ENCODE assay signal across 30 cellular contexts in the genomic region with DNA sequence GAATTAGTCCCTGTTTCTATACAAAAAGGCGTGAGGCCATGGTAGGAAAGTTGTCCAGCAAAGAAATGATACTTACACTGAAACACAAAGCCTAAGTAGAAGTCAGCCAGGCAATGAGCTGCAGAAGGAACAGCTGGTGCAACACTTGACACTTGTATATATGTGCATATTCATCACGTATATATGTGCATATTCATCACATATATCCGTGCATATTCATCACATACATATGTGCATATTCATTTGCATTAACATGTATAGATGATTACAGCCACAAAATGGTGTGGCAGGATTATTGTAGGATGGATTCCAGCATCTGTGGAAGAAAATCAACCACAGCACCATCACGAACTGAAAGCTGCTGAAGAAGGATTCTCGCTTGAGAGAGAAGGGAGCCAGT.
"Had no signal": no experiment of that assay in that cellular context is flagged by ENCODE, and none has a peak within 500 bp of the region (broad histone marks: within the 10 kb centered on the region; RNA-seq: fewer than 3 reads in every experiment).

No MANE protein-coding gene starts in this region.

- H3K4me1 Mint-ChIP-seq: immature natural killer cell; naive thymus-derived CD4-positive, alpha-beta T cell; neural crest cell; stimulated activated memory B cell treated with anti-CD40 and anti-IgM and Interleukin-4, amounts not matched to agents 10 μg/mL and 1 μg/mL and 100 μg/mL, for 72 hours; stimulated activated naive CD8-positive, alpha-beta T cell treated with anti-CD3 and anti-CD28 coated beads, Interleukin-15, amount 100 ng/mL, for 72 hours had no signal

- ATAC-seq: left colon; mucosa of descending colon; naive thymus-derived CD4-positive, alpha-beta T cell; natural killer cell treated with Interleukin-12 subunit alpha and Interleukin-12 subunit beta and Interleukin-15 and Interleukin-18, amount 100 ng/mL, for 72 hours; pancreas; right cardiac atrium; sciatic nerve; stimulated activated memory B cell treated with anti-CD40 and anti-IgM and Interleukin-4, amounts not matched to agents 10 μg/mL and 1 μg/mL and 100 μg/mL, for 72 hours; stimulated activated naive CD8-positive, alpha-beta T cell treated with anti-CD3 and anti-CD28 coated beads, Interleukin-15, amount 100 ng/mL, for 72 hours had no signal

- H3K27me3 ChIP-seq: pancreas, tibial nerve, uterus had no signal

- H3K27ac Mint-ChIP-seq: immature natural killer cell; mesothelial cell of epicardium; naive thymus-derived CD4-positive, alpha-beta T cell; natural killer cell treated with Interleukin-12 subunit alpha and Interleukin-12 subunit beta and Interleukin-15 and Interleukin-18, amount 100 ng/mL, for 72 hours; stimulated activated memory B cell treated with anti-CD40 and anti-IgM and Interleukin-4, amounts not matched to agents 10 μg/mL and 1 μg/mL and 100 μg/mL, for 72 hours; stimulated activated naive CD8-positive, alpha-beta T cell treated with anti-CD3 and anti-CD28 coated beads, Interleukin-15, amount 100 ng/mL, for 72 hours; type B pancreatic cell had no signal

- H3K4me3 ChIP-seq: left ventricle myocardium inferior, lung, mucosa of descending colon, pancreas, prostate gland, smooth muscle cell, tibial nerve, uterus had no signal

- DNase-seq: hypothalamus; immature natural killer cell; kidney; left colon; left ventricle myocardium inferior; mesendoderm; mucosa of descending colon; naive thymus-derived CD4-positive, alpha-beta T cell; nucleus accumbens; pancreas; retina; right cardiac atrium; stimulated activated CD4-positive, alpha-beta T cell treated with anti-CD3 and anti-CD28 coated beads, Interleukin-1b, Interleukin-23, amount 100 ng/mL, for 48 hours; stimulated activated CD4-positive, alpha-beta T cell treated with anti-CD3 and anti-CD28 coated beads, Interleukin-2, amount 100 ng/mL, for 48 hours; stimulated activated CD4-positive, alpha-beta T cell treated with anti-CD3 and anti-CD28 coated beads, Interleukin-4, amount 100 ng/mL, for 4 hours; stimulated activated CD8-positive, alpha-beta memory T cell treated with anti-CD3 and anti-CD28 coated beads, Interleukin-4, amount 100 ng/mL, for 48 hours; stimulated activated naive CD4-positive, alpha-beta T cell treated with Interleukin-2 at 50 U/mL for 16 hours; stimulated activated naive CD8-positive, alpha-beta T cell treated with anti-CD3 and anti-CD28 coated beads, Interleukin-15, amount 100 ng/mL, for 72 hours; substantia nigra; uterus had no signal

- H3K36me3 ChIP-seq: left ventricle myocardium inferior, pancreas, prostate gland, tibial nerve, uterus had no signal

- H3K4me3 Mint-ChIP-seq: immature natural killer cell; mesothelial cell of epicardium; naive thymus-derived CD4-positive, alpha-beta T cell; natural killer cell treated with Interleukin-12 subunit alpha and Interleukin-12 subunit beta and Interleukin-15 and Interleukin-18, amount 100 ng/mL, for 72 hours; neural crest cell; stimulated activated memory B cell treated with anti-CD40 and anti-IgM and Interleukin-4, amounts not matched to agents 10 μg/mL and 1 μg/mL and 100 μg/mL, for 72 hours; stimulated activated naive CD8-positive, alpha-beta T cell treated with anti-CD3 and anti-CD28 coated beads, Interleukin-15, amount 100 ng/mL, for 72 hours; type B pancreatic cell had no signal

- H3K4me1 ChIP-seq: left ventricle myocardium inferior, pancreas, prostate gland, tibial nerve, uterus had no signal

- H3K27me3 Mint-ChIP-seq: naive thymus-derived CD4-positive, alpha-beta T cell; natural killer cell treated with Interleukin-12 subunit alpha and Interleukin-12 subunit beta and Interleukin-15 and Interleukin-18, amount 100 ng/mL, for 72 hours; stimulated activated memory B cell treated with anti-CD40 and anti-IgM and Interleukin-4, amounts not matched to agents 10 μg/mL and 1 μg/mL and 100 μg/mL, for 72 hours; stimulated activated naive CD8-positive, alpha-beta T cell treated with anti-CD3 and anti-CD28 coated beads, Interleukin-15, amount 100 ng/mL, for 72 hours; type B pancreatic cell had no signal

- H3K4me2 ChIP-seq: smooth muscle cell had no signal

- H3K36me3 Mint-ChIP-seq: mesothelial cell of epicardium; naive thymus-derived CD4-positive, alpha-beta T cell; natural killer cell treated with Interleukin-12 subunit alpha and Interleukin-12 subunit beta and Interleukin-15 and Interleukin-18, amount 100 ng/mL, for 72 hours; stimulated activated memory B cell treated with anti-CD40 and anti-IgM and Interleukin-4, amounts not matched to agents 10 μg/mL and 1 μg/mL and 100 μg/mL, for 72 hours; type B pancreatic cell had no signal

- H3K27ac ChIP-seq: left ventricle myocardium inferior, pancreas, prostate gland, tibial nerve, uterus had no signal

- H3K9me3 ChIP-seq: left ventricle myocardium inferior, mucosa of descending colon, pancreas, prostate gland, tibial nerve, uterus had no signal
